ENCODE assay signal across 27 cellular contexts in genomic region chr2:47265158-47265557, GRCh38.
A peak's percentile ranks its signal among the peaks of the same experiment; 100 is the strongest.
DNase-seq lines count a peak whose midpoint lies in the region; ATAC-seq and TF ChIP-seq lines count a peak whose summit lies in the region.
"Had no signal": no experiment of that assay in that cellular context is flagged by ENCODE, and none has a peak within 500 bp of the region (broad histone marks: within the 10 kb centered on the region; RNA-seq: fewer than 3 reads in every experiment).

No MANE protein-coding gene starts in this region.

- H3K36me3 ChIP-seq in HUES48 (ENCODE audit: control insufficient read depth, insufficient read depth, low read length) (no peaks in the 10 kb centered on the region), liver (ENCODE audit: control insufficient read depth in 4 of 4, insufficient read depth in 3 of 4, low read depth in 1 of 4, low read length in 3 of 4) (no peaks in the 10 kb centered on the region), smooth muscle cell (ENCODE audit: low read depth) (no peaks in the 10 kb centered on the region)
- H3K36me3 ChIP-seq: cardiac muscle cell, esophagus squamous epithelium, upper lobe of right lung had no signal

- peak; percentile 38 to 55 for TF ChIP-seq RAD21 in liver (IDR thresholded peaks at IDR 0.05)

- H3K9ac ChIP-seq in HUES48 (ENCODE audit: low read depth, low read length): no peak overlapping the region
- no peak overlapping the region for H3K9ac ChIP-seq in liver (ENCODE audit: low read depth in 1 of 2, low read length in 2 of 2)
- no peak overlapping the region for H3K9ac ChIP-seq in smooth muscle cell (ENCODE audit: low read depth)

- H3F3A ChIP-seq in smooth muscle cell (ENCODE audit: low read depth): peaks cover 3% of the 10 kb centered on the region

- ATAC-seq in sciatic nerve (no peak), left colon (no peak)
- ATAC-seq: activated CD8-positive, alpha-beta T cell treated with anti-CD3 and anti-CD28 coated beads, Interleukin-2, amount 10 ng/mL, durations not matched to agents 7 days and 5 days; left ventricle myocardium superior; naive thymus-derived CD4-positive, alpha-beta T cell; upper lobe of right lung had no signal

- H3K4me1 ChIP-seq in HUES48 (ENCODE audit: control insufficient read depth, insufficient read depth, low read length): peaks cover 28% of the 10 kb centered on the region
- peaks cover 7 to 16% (median 12%) of the 10 kb centered on the region in 4 donors for H3K4me1 ChIP-seq in liver (ENCODE audit: control insufficient read depth in 4 of 4, insufficient read depth in 4 of 4, low read length in 3 of 4)
- peaks cover 4% of the 10 kb centered on the region for H3K4me1 ChIP-seq in smooth muscle cell (ENCODE audit: low read depth)
- H3K4me1 ChIP-seq: upper lobe of right lung had no signal

- DNase-seq in smooth muscle cell (lab: John Stamatoyannopoulos, UW; ENCODE audit: unreplicated experiment) (no peak), sciatic nerve (ENCODE audit: low spot score) (no peak), left colon (no peak)
- no peak for DNase-seq in stimulated activated naive CD4-positive, alpha-beta T cell treated with Interleukin-2 at 50 U/mL for 16 hours (lab: John Stamatoyannopoulos, UW)
- DNase-seq: activated CD8-positive, alpha-beta T cell treated with anti-CD3 and anti-CD28 coated beads, Interleukin-2, amount 10 ng/mL, durations not matched to agents 7 days and 5 days; activated effector memory CD4-positive, alpha-beta T cell treated with Interleukin-2 at 50 U/mL for 16 hours; activated naive CD8-positive, alpha-beta T cell treated with anti-CD3 and anti-CD28 coated beads for 36 hours; aorta; cortex of kidney; DMS 273 treated with DMSO at 0.1 percent for 48 hours; esophagus squamous epithelium; foreskin melanocyte; GOT3; immature natural killer cell; left ventricle myocardium superior; midbrain; naive thymus-derived CD4-positive, alpha-beta T cell; NCI-H1105; NCI-H526 treated with DMSO at 0.1 percent for 48 hours; nucleus accumbens; stimulated activated CD4-positive, alpha-beta T cell treated with anti-CD3 and anti-CD28 coated beads, Interleukin-2, amount 100 ng/mL, for 48 hours; upper lobe of right lung had no signal

- H3K27me3 ChIP-seq in HUES48 (ENCODE audit: control insufficient read depth, insufficient read depth, low read length) (no peaks in the 10 kb centered on the region), liver (ENCODE audit: control insufficient read depth in 4 of 4, insufficient read depth in 4 of 4, low read length in 3 of 4) (no peaks in the 10 kb centered on the region), smooth muscle cell (ENCODE audit: low read depth) (no peaks in the 10 kb centered on the region)
- H3K27me3 ChIP-seq: cardiac muscle cell, esophagus squamous epithelium, upper lobe of right lung had no signal

- H3K4me1 Mint-ChIP-seq in brain: peaks cover 41% of the 10 kb centered on the region
- H3K4me1 Mint-ChIP-seq: activated naive CD8-positive, alpha-beta T cell treated with anti-CD3 and anti-CD28 coated beads for 36 hours; immature natural killer cell had no signal

- intact Hi-C loops in sciatic nerve (cut with DNase I): no loop called here
- intact Hi-C loops in left colon (cut with DNase I, micrococcal nuclease): no loop called here

- 32% methylated on average over 8 of the region's 8 CpGs for WGBS in liver
- WGBS in smooth muscle cell (ENCODE audit: low lambda C conversion rate): 19% methylated on average over 8 of the region's 8 CpGs

- H4K20me1 ChIP-seq in smooth muscle cell (ENCODE audit: low read depth): no peaks in the 10 kb centered on the region

- peak overlapping the region in 3 of 5 experiments; percentile 25 to 95 (median 43) for H3K27ac Mint-ChIP-seq in brain
- H3K27ac Mint-ChIP-seq: activated CD8-positive, alpha-beta T cell treated with anti-CD3 and anti-CD28 coated beads, Interleukin-2, amount 10 ng/mL, durations not matched to agents 7 days and 5 days; activated naive CD8-positive, alpha-beta T cell treated with anti-CD3 and anti-CD28 coated beads for 36 hours; immature natural killer cell; naive thymus-derived CD4-positive, alpha-beta T cell had no signal

- no peaks in the 10 kb centered on the region for H3K36me3 Mint-ChIP-seq in brain
- H3K36me3 Mint-ChIP-seq: activated naive CD8-positive, alpha-beta T cell treated with anti-CD3 and anti-CD28 coated beads for 36 hours; IgD-negative memory B cell; immature natural killer cell; naive thymus-derived CD4-positive, alpha-beta T cell had no signal

- H3K27me3 Mint-ChIP-seq in brain: no peaks in the 10 kb centered on the region
- H3K27me3 Mint-ChIP-seq: activated naive CD8-positive, alpha-beta T cell treated with anti-CD3 and anti-CD28 coated beads for 36 hours; IgD-negative memory B cell had no signal

- H3K4me3 Mint-ChIP-seq in brain: no peak overlapping the region
- H3K4me3 Mint-ChIP-seq: activated CD8-positive, alpha-beta T cell treated with anti-CD3 and anti-CD28 coated beads, Interleukin-2, amount 10 ng/mL, durations not matched to agents 7 days and 5 days; activated naive CD8-positive, alpha-beta T cell treated with anti-CD3 and anti-CD28 coated beads for 36 hours; immature natural killer cell; naive thymus-derived CD4-positive, alpha-beta T cell had no signal

- H3K27ac ChIP-seq in HUES48 (ENCODE audit: low read depth, low read length): peak overlapping the region; percentile 36
- H3K27ac ChIP-seq in liver (ENCODE audit: low read depth in 1 of 2, low read length in 2 of 2): no peak overlapping the region
- no peak overlapping the region for H3K27ac ChIP-seq in smooth muscle cell (ENCODE audit: low read depth)
- H3K27ac ChIP-seq: cardiac muscle cell, esophagus squamous epithelium, upper lobe of right lung had no signal

- no peaks in the 10 kb centered on the region for H3K79me2 ChIP-seq in smooth muscle cell (ENCODE audit: low read depth)

- H3K4me2 ChIP-seq in smooth muscle cell: peak overlapping the region; percentile 14

- H3K4me3 ChIP-seq in HUES48 (ENCODE audit: low read depth, low read length) (no peak overlapping the region), liver (ENCODE audit: low read depth in 1 of 3, low read length in 3 of 3) (no peak overlapping the region), smooth muscle cell (no peak overlapping the region)
- H3K4me3 ChIP-seq: cardiac muscle cell, esophagus squamous epithelium, upper lobe of right lung had no signal

- TF ChIP-seq CTCF in brain (conservative IDR thresholded peaks at IDR 0.05): no peak
- no peak for TF ChIP-seq CTCF in liver (IDR thresholded peaks at IDR 0.05; ENCODE audit: low read depth, low read length, missing input control)
- no peak for TF ChIP-seq CTCF in smooth muscle cell (IDR thresholded peaks at IDR 0.05; ENCODE audit: borderline replicate concordance, insufficient read depth, poor library complexity, severe bottlenecking)

- H3K9me3 Mint-ChIP-seq in brain: no peaks in the 10 kb centered on the region
- H3K9me3 Mint-ChIP-seq: activated naive CD8-positive, alpha-beta T cell treated with anti-CD3 and anti-CD28 coated beads for 36 hours; IgD-negative memory B cell; immature natural killer cell; naive thymus-derived CD4-positive, alpha-beta T cell had no signal

- H3K9me3 ChIP-seq in HUES48 (ENCODE audit: control insufficient read depth, insufficient read depth, low read length) (no peaks in the 10 kb centered on the region), liver (ENCODE audit: control insufficient read depth in 4 of 4, low read length in 3 of 4) (no peaks in the 10 kb centered on the region), smooth muscle cell (replicated peaks; ENCODE audit: low read depth) (no peaks in the 10 kb centered on the region)
- H3K9me3 ChIP-seq: esophagus squamous epithelium, upper lobe of right lung had no signal

- no peak overlapping the region for H2AFZ ChIP-seq in smooth muscle cell (ENCODE audit: low read depth)

TF ChIP-seq in liver, 16 proteins besides CTCF, POLR2A, EP300 and RAD21 (continues in another document):
- TF ChIP-seq YY1 (IDR thresholded peaks at IDR 0.05): no peak
- TF ChIP-seq FOXA1 (IDR thresholded peaks at IDR 0.05): no peak
- TF ChIP-seq REST (IDR thresholded peaks at IDR 0.05): no peak
- no peak for TF ChIP-seq GABPA (IDR thresholded peaks at IDR 0.05 in 1 of 2, conservative IDR thresholded peaks at IDR 0.05 in 1 of 2)
- no peak for TF ChIP-seq TAF1 (conservative IDR thresholded peaks at IDR 0.05)
- no peak for TF ChIP-seq JUND (IDR thresholded peaks at IDR 0.05)
- TF ChIP-seq ATF3 (IDR thresholded peaks at IDR 0.05): no peak
- no peak for TF ChIP-seq NR2F2 (IDR thresholded peaks at IDR 0.05)
- TF ChIP-seq HNF4G (IDR thresholded peaks at IDR 0.05): no peak
- no peak for TF ChIP-seq FOXA2 (IDR thresholded peaks at IDR 0.05)
- TF ChIP-seq HNF4A (conservative IDR thresholded peaks at IDR 0.05): peak; percentile 26 to 46
- peak in 1 of 2 donors; percentile 57 for TF ChIP-seq RXRA (IDR thresholded peaks at IDR 0.05)
- TF ChIP-seq SP1 (IDR thresholded peaks at IDR 0.05): peak; percentile 25
- TF ChIP-seq EGR1 (IDR thresholded peaks at IDR 0.05; ENCODE audit: low read depth in 2 of 2): no peak
